8 cellular contexts compared by ENCODE assay signal in genomic region chr15:71115567-71116351, GRCh38. TPM values are rescaled to one million over a fixed set of nuclear protein-coding genes. Genes with fewer than 3 reads are reported as not detected.
DNase-seq lines count a peak whose midpoint lies in the region; ATAC-seq and TF ChIP-seq lines count a peak whose summit lies in the region.

No MANE protein-coding gene starts in this region.

- H3K4me3 Mint-ChIP-seq in T-cell: peak overlapping the region; percentile 59 to 70 (median 64)
- H3K4me3 Mint-ChIP-seq in naive thymus-derived CD8-positive, alpha-beta T cell: peak overlapping the region; percentile 22 to 81 (median 73)

- H3K36me3 ChIP-seq in esophagus (ENCODE audit: control insufficient read depth in 2 of 2, insufficient read depth in 2 of 2, low read length in 1 of 2): no peaks in the 10 kb centered on the region

- no peaks in the 10 kb centered on the region for H3K27me3 ChIP-seq in esophagus (ENCODE audit: control insufficient read depth in 1 of 2, insufficient read depth in 2 of 2, low read length in 2 of 2)

- H3K36me3 Mint-ChIP-seq in T-cell: no peaks in the 10 kb centered on the region
- no peaks in the 10 kb centered on the region for H3K36me3 Mint-ChIP-seq in naive thymus-derived CD8-positive, alpha-beta T cell

- POLR2A ChIA-PET in T-cell (lab: Charles Lee): no interaction called here
- POLR2A ChIA-PET in naive thymus-derived CD8-positive, alpha-beta T cell (lab: Charles Lee): no interaction called here

- H3K9me3 ChIP-seq in esophagus (ENCODE audit: control insufficient read depth in 2 of 2, insufficient read depth in 1 of 2, low read depth in 1 of 2, low read length in 1 of 2): peaks cover 0 to 2% of the 10 kb centered on the region in 2 donors

- peak; percentile 53 for DNase-seq in ACHN
- DNase-seq in T-cell: no peak
- no peak for DNase-seq in naive thymus-derived CD8-positive, alpha-beta T cell
- no peak for DNase-seq in effector CD4-positive, alpha-beta T cell
- no peak for DNase-seq in SHP77 (lab: John Stamatoyannopoulos, UW)

- no peaks in the 10 kb centered on the region for H3K9me3 Mint-ChIP-seq in T-cell
- peaks cover 0 to 2% (median 0%) of the 10 kb centered on the region in 9 donors for H3K9me3 Mint-ChIP-seq in naive thymus-derived CD8-positive, alpha-beta T cell

- TF ChIP-seq POLR2A in GM18505 (IDR thresholded peaks at IDR 0.05; ENCODE audit: borderline replicate concordance, extremely low read depth, insufficient read depth, insufficient read length): no peak

- H3K4me1 ChIP-seq in esophagus (ENCODE audit: control insufficient read depth in 2 of 2, insufficient read depth in 2 of 2, low read length in 1 of 2): peaks cover 5 to 6% of the 10 kb centered on the region in 2 donors

- H3K27ac ChIP-seq in esophagus (ENCODE audit: low read depth in 2 of 2, low read length in 1 of 2): peak overlapping the region; percentile 74 to 79

- in situ Hi-C loops in ACHN (cut with HindIII; ENCODE audit: low pct_ligation_motif_present, low pct_unique_long_range_greater_than_20kb, low sequenced_read_pairs): no loop called here

- H3K27ac Mint-ChIP-seq in T-cell: no peak overlapping the region
- H3K27ac Mint-ChIP-seq in naive thymus-derived CD8-positive, alpha-beta T cell: no peak overlapping the region

- ATAC-seq in GM18505 (IDR thresholded peaks at IDR 0.05; ENCODE audit: unreplicated experiment) (peak; percentile 57), HG03103 (IDR thresholded peaks at IDR 0.05; ENCODE audit: low read depth, unreplicated experiment) (peak; percentile 39), T-cell (replicated peaks in 1 of 4) (peak in 3 of 4 experiments; percentile 38 to 59 (median 49))
- ATAC-seq in naive thymus-derived CD8-positive, alpha-beta T cell: peak; percentile 12 to 30

- H3K27me3 Mint-ChIP-seq in T-cell: peaks cover 50 to 55% of the 10 kb centered on the region in 2 donors
- H3K27me3 Mint-ChIP-seq in naive thymus-derived CD8-positive, alpha-beta T cell: peaks cover 26 to 77% (median 51%) of the 10 kb centered on the region in 5 donors

- H3K4me3 ChIP-seq in esophagus (ENCODE audit: low read depth in 1 of 2, low read length in 2 of 2): peak overlapping the region; percentile 58 to 75

- CTCF ChIA-PET in T-cell (lab: Charles Lee): no interaction called here

- H3K4me1 Mint-ChIP-seq in T-cell: peaks cover 6 to 11% (median 8%) of the 10 kb centered on the region in 3 donors
- peaks cover 5 to 13% (median 9%) of the 10 kb centered on the region in 4 donors for H3K4me1 Mint-ChIP-seq in naive thymus-derived CD8-positive, alpha-beta T cell

- WGBS in esophagus, 2 donors: 1 to 2% methylated on average over 56 to 93 of the region's 93 CpGs

RNA-seq across cellular contexts. Expression of gene THSD4, which starts 0.5 kb away (rescaled TPM):
- total RNA-seq in T-cell: under 1 TPM in 3 of 5 donors, not detected in 2; 0.03 to 0.23 (median 0.18) TPM
- polyA plus RNA-seq in esophagus: 10 to 100 TPM; 34.1 to 49.7 TPM
- total RNA-seq in naive thymus-derived CD8-positive, alpha-beta T cell: not detected
- polyA plus RNA-seq in naive thymus-derived CD8-positive, alpha-beta T cell: not detected
